8 cellular contexts compared by ENCODE assay signal in the genomic region with DNA sequence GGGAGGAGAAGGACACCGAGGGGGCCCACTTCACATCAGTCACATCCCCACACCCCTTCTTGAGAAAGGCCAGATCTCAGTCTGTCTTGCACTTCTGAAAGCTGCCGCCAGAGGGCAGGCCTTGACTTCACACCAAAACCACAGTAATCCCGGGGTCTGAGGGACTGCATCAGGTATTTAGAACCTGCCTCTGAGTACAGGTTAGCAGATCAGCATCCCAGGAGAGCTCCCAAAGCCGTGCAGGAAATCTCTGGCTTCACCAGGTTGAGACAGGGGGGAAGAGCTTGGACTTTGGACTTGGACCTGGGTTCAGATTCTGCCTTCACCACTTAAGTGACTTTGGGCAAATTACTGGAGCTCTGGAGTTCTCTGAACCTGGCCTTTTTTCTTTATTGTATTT. TPM values are rescaled to one million over a fixed set of nuclear protein-coding genes. Genes with fewer than 3 reads are reported as not detected.
DNase-seq lines count a peak whose midpoint lies in the region; ATAC-seq and TF ChIP-seq lines count a peak whose summit lies in the region.

No MANE protein-coding gene starts in this region.

- H3K36me3 ChIP-seq in NT2/D1 (ENCODE audit: insufficient read depth, insufficient read length, low read length), result no peaks in the 10 kb centered on the region
- no peaks in the 10 kb centered on the region for H3K36me3 ChIP-seq in naive thymus-derived CD4-positive, alpha-beta T cell (ENCODE audit: control insufficient read depth in 2 of 3, insufficient read depth in 3 of 3, low read length in 3 of 3)

- H3K4me1 Mint-ChIP-seq in naive thymus-derived CD4-positive, alpha-beta T cell, result peaks cover 0 to 9% (median 5%) of the 10 kb centered on the region in 7 donors
- H3K4me1 Mint-ChIP-seq in stimulated activated effector memory CD8-positive, alpha-beta T cell treated with anti-CD3 and anti-CD28 coated beads, Interleukin-12 subunit alpha, Interleukin-12 subunit beta, amount 100 ng/mL, for 72 hours, result peaks cover 18% of the 10 kb centered on the region

- peaks cover 0 to 5% (median 0%) of the 10 kb centered on the region in 5 donors for H3K36me3 Mint-ChIP-seq in naive thymus-derived CD4-positive, alpha-beta T cell
- H3K36me3 Mint-ChIP-seq in stimulated activated effector memory CD8-positive, alpha-beta T cell treated with anti-CD3 and anti-CD28 coated beads, Interleukin-12 subunit alpha, Interleukin-12 subunit beta, amount 100 ng/mL, for 72 hours, result no peaks in the 10 kb centered on the region

- no peak overlapping the region for H3K4me3 ChIP-seq in NT2/D1 (ENCODE audit: insufficient read length, low read depth)
- no peak overlapping the region for H3K4me3 ChIP-seq in epithelial cell of proximal tubule (ENCODE audit: low read depth, low read length)
- no peak overlapping the region for H3K4me3 ChIP-seq in naive thymus-derived CD4-positive, alpha-beta T cell (ENCODE audit: low read length)

- H3K27ac Mint-ChIP-seq in naive thymus-derived CD4-positive, alpha-beta T cell, result no peak overlapping the region
- H3K27ac Mint-ChIP-seq in stimulated activated effector memory CD8-positive, alpha-beta T cell treated with anti-CD3 and anti-CD28 coated beads, Interleukin-12 subunit alpha, Interleukin-12 subunit beta, amount 100 ng/mL, for 72 hours, result no peak overlapping the region

- CTCF ChIA-PET in naive thymus-derived CD4-positive, alpha-beta T cell (lab: Charles Lee), result interaction anchor here (0.6 to 1.6 kb wide), 6 partner anchors 86 to 527 kb away, joined by 3 to 4 read pairs (median 3); a partner anchor contains a TSS

- no peak overlapping the region for H3K27ac ChIP-seq in naive thymus-derived CD4-positive, alpha-beta T cell (ENCODE audit: low read depth, low read length)

- H3K9me3 ChIP-seq in NT2/D1 (ENCODE audit: insufficient read depth, low read length), result no peaks in the 10 kb centered on the region
- H3K9me3 ChIP-seq in naive thymus-derived CD4-positive, alpha-beta T cell (ENCODE audit: control insufficient read depth in 2 of 3, low read length in 3 of 3), result no peaks in the 10 kb centered on the region

- peaks cover 15% of the 10 kb centered on the region for H3K4me1 ChIP-seq in NT2/D1 (ENCODE audit: insufficient read depth, insufficient read length)
- H3K4me1 ChIP-seq in naive thymus-derived CD4-positive, alpha-beta T cell (ENCODE audit: control insufficient read depth in 2 of 2, insufficient read depth in 2 of 2, low read length in 2 of 2), result peaks cover 7 to 11% of the 10 kb centered on the region in 2 donors

- intact Hi-C loops in naive thymus-derived CD4-positive, alpha-beta T cell (cut with micrococcal nuclease), result loop anchor here (1.0 to 10.0 kb wide), 7 partner anchors 150 to 819 kb away; a partner anchor contains a TSS

- no peak overlapping the region for H3K4me3 Mint-ChIP-seq in naive thymus-derived CD4-positive, alpha-beta T cell
- H3K4me3 Mint-ChIP-seq in stimulated activated effector memory CD8-positive, alpha-beta T cell treated with anti-CD3 and anti-CD28 coated beads, Interleukin-12 subunit alpha, Interleukin-12 subunit beta, amount 100 ng/mL, for 72 hours, result no peak overlapping the region

- POLR2A ChIA-PET in naive thymus-derived CD4-positive, alpha-beta T cell (lab: Charles Lee), result interaction anchor here (0.6 kb wide), 1 partner anchor 112 kb away, joined by 3 read pairs; no protein-coding TSS in a partner anchor

- no peak overlapping the region for H3K9ac ChIP-seq in NT2/D1 (ENCODE audit: insufficient read length, low read depth)

- H3K27me3 ChIP-seq in NT2/D1 (ENCODE audit: insufficient read depth, insufficient read length), result peaks cover 28% of the 10 kb centered on the region
- H3K27me3 ChIP-seq in naive thymus-derived CD4-positive, alpha-beta T cell (ENCODE audit: control insufficient read depth in 2 of 2, insufficient read depth in 2 of 2, low read length in 2 of 2), result peaks cover 5 to 15% of the 10 kb centered on the region in 2 donors

- peak; percentile 10 for DNase-seq in DMS53 treated with DMSO at 0.1 percent for 48 hours (lab: John Stamatoyannopoulos, UW; ENCODE audit: unreplicated experiment)
- peak; percentile 92 for DNase-seq in NT2/D1 (ENCODE audit: low read depth, low spot score)
- DNase-seq in activated CD8-positive, alpha-beta memory T cell treated with anti-CD3 and anti-CD28 coated beads, Interleukin-2, amount 50 U/mL, for 24 hours (ENCODE audit: extremely low read depth), result peak; percentile 52
- DNase-seq in epithelial cell of proximal tubule (ENCODE audit: low read depth), result peak; percentile 10
- peak; percentile 38 to 71 (median 60) for DNase-seq in naive thymus-derived CD4-positive, alpha-beta T cell
- peak; percentile 61 to 86 for DNase-seq in stimulated activated effector memory CD8-positive, alpha-beta T cell treated with anti-CD3 and anti-CD28 coated beads, Interleukin-12 subunit alpha, Interleukin-12 subunit beta, amount 100 ng/mL, for 72 hours (ENCODE audit: low spot score in 2 of 2)

- TF ChIP-seq CTCF in epithelial cell of proximal tubule (conservative IDR thresholded peaks at IDR 0.05; ENCODE audit: low read depth, low read length), result peak; percentile 93

- H3K9me3 Mint-ChIP-seq in naive thymus-derived CD4-positive, alpha-beta T cell, result peaks cover 0 to 2% (median 0%) of the 10 kb centered on the region in 11 donors
- no peaks in the 10 kb centered on the region for H3K9me3 Mint-ChIP-seq in stimulated activated effector memory CD8-positive, alpha-beta T cell treated with anti-CD3 and anti-CD28 coated beads, Interleukin-12 subunit alpha, Interleukin-12 subunit beta, amount 100 ng/mL, for 72 hours

- ATAC-seq in HG03342 (IDR thresholded peaks at IDR 0.05; ENCODE audit: unreplicated experiment) (peak; percentile 45), HG03025 (IDR thresholded peaks at IDR 0.05; ENCODE audit: low FRiP score, unreplicated experiment) (no peak)
- ATAC-seq in naive thymus-derived CD4-positive, alpha-beta T cell, result peak; percentile 71
- peak; percentile 52 for ATAC-seq in stimulated activated effector memory CD8-positive, alpha-beta T cell treated with anti-CD3 and anti-CD28 coated beads, Interleukin-12 subunit alpha, Interleukin-12 subunit beta, amount 100 ng/mL, for 72 hours

- H3K27me3 Mint-ChIP-seq in naive thymus-derived CD4-positive, alpha-beta T cell, result peaks cover 28 to 44% (median 34%) of the 10 kb centered on the region in 5 donors

RNA-seq across cellular contexts. Expression of a gene that starts 50.3 kb away (rescaled TPM):
- not detected in 2 replicates for total RNA-seq in epithelial cell of proximal tubule
- total RNA-seq in naive thymus-derived CD4-positive, alpha-beta T cell, result not detected
- under 1 TPM; 0.08 to 0.13 TPM for polyA plus RNA-seq in naive thymus-derived CD4-positive, alpha-beta T cell

Comparison
In these comparisons a context has a peak if more than half of its experiments do, and no peak if none do; other contexts are left out.
1. DNase-seq: peak in every context shown above with its lines; median percentile 92 in NT2/D1; 74 in stimulated activated effector memory CD8-positive, alpha-beta T cell treated with anti-CD3 and anti-CD28 coated beads, Interleukin-12 subunit alpha, Interleukin-12 subunit beta, amount 100 ng/mL, for 72 hours; 60 in naive thymus-derived CD4-positive, alpha-beta T cell; 52 in activated CD8-positive, alpha-beta memory T cell treated with anti-CD3 and anti-CD28 coated beads, Interleukin-2, amount 50 U/mL, for 24 hours; 10 in DMS53 treated with DMSO at 0.1 percent for 48 hours; 10 in epithelial cell of proximal tubule.